Comparison of ENCODE assay signal across 8 cellular contexts in genomic region chr4:99563310-99564186, GRCh38.
DNase-seq lines count a peak whose midpoint lies in the region; ATAC-seq and FAIRE-seq lines count a peak whose summit lies in the region.

TRMT10A (minus strand) TSS chr4:99564039; CDS start chr4:99559338, 4,701 bp downstream.

- ATAC-seq in GM19023 (IDR thresholded peaks at IDR 0.05; ENCODE audit: unreplicated experiment) (peak; percentile 97), HG03280 (IDR thresholded peaks at IDR 0.05; ENCODE audit: unreplicated experiment) (peak; percentile 94)
- peak; percentile 94 to 96 for ATAC-seq in activated CD4-positive, CD25-positive, alpha-beta regulatory T cell treated with anti-CD3 and anti-CD28 coated beads, Interleukin-2, amount 50 U/mL, for 24 hours

- peak; percentile 91 for DNase-seq in AG08396 (ENCODE audit: low spot score)
- peak; percentile 89 for DNase-seq in NCI-H345 treated with DMSO at 0.1 percent for 48 hours (lab: John Stamatoyannopoulos, UW; ENCODE audit: unreplicated experiment)
- peak; percentile 71 to 92 for DNase-seq in cerebellar nuclear complex (lab: John Stamatoyannopoulos, UW)
- peak; percentile 93 for DNase-seq in stimulated activated CD4-positive, alpha-beta T cell treated with anti-CD3 and anti-CD28 coated beads, Interleukin-12 subunit alpha, Interleukin-12 subunit beta, amount 100 ng/mL, for 4 hours

- FAIRE-seq in islet of Langerhans (lab: Jason Lieb, UNC) = peak; percentile 85

Comparison
In these comparisons a context has a peak if more than half of its experiments do, and no peak if none do; other contexts are left out.
1. Peak in every context shown above with its lines: DNase-seq and ATAC-seq.